In the genomic region with DNA sequence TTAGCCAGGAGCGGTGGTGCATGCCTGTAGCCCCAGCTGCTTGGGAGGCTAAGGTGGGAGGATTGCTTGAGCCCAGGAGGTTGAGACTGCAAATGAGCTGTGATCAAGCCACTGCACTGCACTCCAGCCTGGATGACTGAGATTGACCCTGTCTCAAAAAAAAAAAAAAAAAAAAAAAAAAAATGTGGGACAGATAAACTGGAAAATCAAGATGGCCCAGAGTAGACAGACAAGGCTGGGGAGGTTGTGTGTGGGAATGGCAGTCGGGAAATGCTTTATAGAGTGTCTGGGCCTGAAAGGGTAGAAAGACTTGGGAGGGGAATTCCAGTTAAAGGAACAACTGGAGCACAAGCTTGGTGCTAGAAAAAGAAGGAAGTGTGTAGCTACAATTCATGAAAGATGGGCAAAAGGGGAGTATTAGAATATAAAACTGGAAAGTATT, we compare ENCODE assay signal across 10 cellular contexts. TPM values are rescaled to one million over a fixed set of nuclear protein-coding genes. Genes with fewer than 3 reads are reported as not detected.
DNase-seq lines count a peak whose midpoint lies in the region; ATAC-seq and TF ChIP-seq lines count a peak whose summit lies in the region.
"Had no signal": no experiment of that assay in that cellular context is flagged by ENCODE, and none has a peak within 500 bp of the region (broad histone marks: within the 10 kb centered on the region; RNA-seq: fewer than 3 reads in every experiment).

No MANE protein-coding gene starts in this region.

- no peak overlapping the region for H3K9ac ChIP-seq in IMR-90 (ENCODE audit: low read depth, low read length)

- H3K23ac ChIP-seq in IMR-90 (ENCODE audit: low read depth, low read length) = 0 out of 2 replicates have a peak overlapping the region, but pooled peaks have one; percentile 17

- BruUV-seq in IMR-90 (replicated peaks; lab: Mats Ljungman, UMichigan) = no TSS peak

- H4K5ac ChIP-seq in IMR-90 (ENCODE audit: low read depth, low read length) = no peak overlapping the region; the same call in 1 of the 2 replicates

- H3K79me1 ChIP-seq in IMR-90 (ENCODE audit: low read depth in 1 of 2, low read length in 2 of 2) = peaks cover 20 to 39% of the 10 kb centered on the region in 2 experiments

- 0 out of 2 replicates have a peak, but pooled peaks cover 4% of the 10 kb centered on the region for H3K9me1 ChIP-seq in IMR-90 (ENCODE audit: insufficient read depth, low read length)

- H3K4me1 Mint-ChIP-seq in activated naive CD8-positive, alpha-beta T cell treated with anti-CD3 and anti-CD28 coated beads, Interleukin-2, amount 50 U/mL, for 24 hours = peaks cover 76% of the 10 kb centered on the region
- H3K4me1 Mint-ChIP-seq in natural killer cell = peaks cover 42 to 43% of the 10 kb centered on the region in 2 donors

- TF ChIP-seq RAD21 in IMR-90 (IDR thresholded peaks at IDR 0.05; ENCODE audit: low read length) = no peak

- H2AK9ac ChIP-seq in IMR-90 (replicated peaks; ENCODE audit: low read depth, low read length, poor library complexity) = no peak overlapping the region

- DNase-seq in DMS53 treated with DMSO at 0.1 percent for 48 hours (lab: John Stamatoyannopoulos, UW; ENCODE audit: unreplicated experiment) (peak; percentile 30), IMR-90 (peak; percentile 48), natural killer cell (no peak), NK-92 (lab: John Stamatoyannopoulos, UW; ENCODE audit: unreplicated experiment) (no peak), NCI-H1092 (lab: John Stamatoyannopoulos, UW) (no peak), GOT3 (lab: John Stamatoyannopoulos, UW) (no peak)
- no peak for DNase-seq in activated naive CD8-positive, alpha-beta T cell treated with anti-CD3 and anti-CD28 coated beads, Interleukin-2, amount 50 U/mL, for 24 hours
- DNase-seq: foreskin melanocyte, psoas muscle had no signal

- no peak overlapping the region for H3K4me3 ChIP-seq in IMR-90 (ENCODE audit: insufficient read depth, low read depth, low read length)

- H4K8ac ChIP-seq in IMR-90 (ENCODE audit: low read depth in 2 of 2, low read length in 2 of 2) = peak overlapping the region in 1 of 2 experiments; percentile 28; a peak in 1 of 4 replicates

- peaks cover 7% of the 10 kb centered on the region for H3K27me3 Mint-ChIP-seq in activated naive CD8-positive, alpha-beta T cell treated with anti-CD3 and anti-CD28 coated beads, Interleukin-2, amount 50 U/mL, for 24 hours
- H3K27me3 Mint-ChIP-seq in natural killer cell (ENCODE audit: low read depth in 2 of 2) = no peaks in the 10 kb centered on the region

- no peak overlapping the region for H3K14ac ChIP-seq in IMR-90 (replicated peaks; ENCODE audit: low read depth, low read length)

- H3K9me3 Mint-ChIP-seq in activated naive CD8-positive, alpha-beta T cell treated with anti-CD3 and anti-CD28 coated beads, Interleukin-2, amount 50 U/mL, for 24 hours = no peaks in the 10 kb centered on the region
- H3K9me3 Mint-ChIP-seq in natural killer cell = no peaks in the 10 kb centered on the region

- H3K36me3 ChIP-seq in IMR-90 (ENCODE audit: control insufficient read depth, insufficient read depth, low read length) = peaks cover 18% of the 10 kb centered on the region

- no peak overlapping the region for H2AK5ac ChIP-seq in IMR-90 (ENCODE audit: low read depth, low read length)

- H3K18ac ChIP-seq in IMR-90 (ENCODE audit: low read depth, low read length) = no peak overlapping the region

- no peak overlapping the region for H3K27ac ChIP-seq in IMR-90 (ENCODE audit: insufficient read depth, low read length)
- H3K27ac ChIP-seq: psoas muscle had no signal

- H2BK20ac ChIP-seq in IMR-90 (ENCODE audit: low read depth, low read length) = no peak overlapping the region

- no peak overlapping the region for H2AFZ ChIP-seq in IMR-90 (replicated peaks; ENCODE audit: low read length, poor library complexity)

- H2BK5ac ChIP-seq in IMR-90 (ENCODE audit: low read depth, low read length, poor library complexity, severe bottlenecking) = no peak overlapping the region

- no peaks in the 10 kb centered on the region for H3K27me3 ChIP-seq in IMR-90 (ENCODE audit: control insufficient read depth, insufficient read depth, low read length)

- peak overlapping the region; percentile 99 for H3K27ac Mint-ChIP-seq in activated naive CD8-positive, alpha-beta T cell treated with anti-CD3 and anti-CD28 coated beads, Interleukin-2, amount 50 U/mL, for 24 hours
- no peak overlapping the region for H3K27ac Mint-ChIP-seq in natural killer cell

- H3K4me1 ChIP-seq in IMR-90 (ENCODE audit: control insufficient read depth, insufficient read depth, low read length) = peaks cover 2% of the 10 kb centered on the region; the same call in 1 of the 2 replicates

- TF ChIP-seq CTCF in IMR-90 (conservative IDR thresholded peaks at IDR 0.05; ENCODE audit: low read depth, low read length) (no peak), natural killer cell (IDR thresholded peaks at IDR 0.05) (no peak)

- dilution Hi-C loops in IMR-90 (cut with HindIII; ENCODE audit: low sequenced_read_pairs, unreplicated experiment) = no loop called here

- ATAC-seq in IMR-90 (ENCODE audit: low read depth) (no peak), natural killer cell (no peak), HG03354 (IDR thresholded peaks at IDR 0.05; ENCODE audit: poor library complexity, severe bottlenecking, unreplicated experiment) (no peak)
- ATAC-seq in activated naive CD8-positive, alpha-beta T cell treated with anti-CD3 and anti-CD28 coated beads, Interleukin-2, amount 50 U/mL, for 24 hours = no peak
- ATAC-seq: psoas muscle had no signal

- no peak for TF ChIP-seq POLR2A in IMR-90 (IDR thresholded peaks at IDR 0.05; ENCODE audit: low read depth, low read length)

- in situ Hi-C loops in IMR-90 (cut with MboI; ENCODE audit: low sequenced_read_pairs) = loop anchor here (25.0 kb wide), 1 partner anchor 470 kb away; no protein-coding TSS in a partner anchor

- peaks cover 30% of the 10 kb centered on the region for H4K20me1 ChIP-seq in IMR-90 (ENCODE audit: insufficient read depth, low read length)

- H3K56ac ChIP-seq in IMR-90 (ENCODE audit: extremely low read depth, insufficient read depth, low read length) = no peak overlapping the region

- no peak overlapping the region for H2BK15ac ChIP-seq in IMR-90 (ENCODE audit: low read depth, low read length)

- WGBS in IMR-90 (ENCODE audit: extremely low coverage in 2 of 2, insufficient read length in 1 of 2), 2 experiments = 40% methylated on average over 1 of the region's 2 CpGs; no CpG with 5 or more reads in 1 of the 2 experiments

- no peak overlapping the region for H3K4ac ChIP-seq in IMR-90 (ENCODE audit: low read depth, low read length)

- H3K36me3 Mint-ChIP-seq in activated naive CD8-positive, alpha-beta T cell treated with anti-CD3 and anti-CD28 coated beads, Interleukin-2, amount 50 U/mL, for 24 hours (ENCODE audit: low read depth) = peaks cover 55% of the 10 kb centered on the region
- H3K36me3 Mint-ChIP-seq in natural killer cell = peaks cover 10% of the 10 kb centered on the region

- no peaks in the 10 kb centered on the region for H3K9me3 ChIP-seq in IMR-90 (ENCODE audit: control insufficient read depth, insufficient read depth, low read length)
- H3K9me3 ChIP-seq: psoas muscle had no signal

- intact Hi-C loops in IMR-90 (cut with micrococcal nuclease) (no loop called here), natural killer cell (cut with micrococcal nuclease) (loop anchor here (5.0 kb wide), 1 partner anchor 265 kb away; a partner anchor contains a TSS)

- POLR2A ChIA-PET in IMR-90 (lab: Charles Lee; ENCODE audit: unreplicated experiment) = interaction anchor here (0.7 to 2.5 kb wide), 2 partner anchors 16 to 193 kb away, joined by 14 to 24 read pairs; a partner anchor contains a TSS

- no peak overlapping the region for H2BK120ac ChIP-seq in IMR-90 (ENCODE audit: low read depth, low read length)

- peak overlapping the region; percentile 95 for H3K4me3 Mint-ChIP-seq in activated naive CD8-positive, alpha-beta T cell treated with anti-CD3 and anti-CD28 coated beads, Interleukin-2, amount 50 U/mL, for 24 hours
- peak overlapping the region; percentile 19 for H3K4me3 Mint-ChIP-seq in natural killer cell

- CTCF ChIA-PET in IMR-90 (lab: Yijun Ruan, JAX) = interaction anchor here (1.2 kb wide), 1 partner anchor 71 kb away, joined by 8 read pairs; no protein-coding TSS in a partner anchor

- H4K91ac ChIP-seq in IMR-90 (ENCODE audit: insufficient read depth, low read depth, low read length) = no peak overlapping the region

- H3K4me2 ChIP-seq in IMR-90 (ENCODE audit: low read depth, low read length) = no peak overlapping the region

TF ChIP-seq in IMR-90, 13 proteins besides CTCF, POLR2A, EP300 and RAD21 (continues in another document):
- TF ChIP-seq MAFK (IDR thresholded peaks at IDR 0.05; ENCODE audit: low read depth, low read length) (no peak), RCOR1 (IDR thresholded peaks at IDR 0.05; ENCODE audit: insufficient replicate concordance, low read length) (no peak), NFE2L2 (IDR thresholded peaks at IDR 0.05; ENCODE audit: low read depth, low read length) (no peak)

RNA-seq across cellular contexts. Expression of a gene that starts 18.2 kb away (rescaled TPM):
- 40.8 and 44.3 TPM in 2 replicates for total RNA-seq in IMR-90 (2012; rRNA removed)
- 38.4 and 41.9 TPM in 2 replicates for polyA plus RNA-seq in IMR-90 (2012; rRNA removed)
- 31.9 and 59.9 TPM in 2 replicates for polyA plus RNA-seq in IMR-90 (2012; cell fraction: cytosol; rRNA removed)
- polyA plus RNA-seq in IMR-90 (2012; cell fraction: nucleus; rRNA removed; ENCODE audit: low replicate concordance) = 66.2 and 131 TPM in 2 replicates
- 100 to 1,000 TPM; 151 to 173 (median 171) TPM for total RNA-seq in natural killer cell

RNA-seq across cellular contexts. Expression of a gene that starts 23.1 kb away (rescaled TPM):
- 114 and 140 TPM in 2 replicates for total RNA-seq in IMR-90 (2012; rRNA removed)
- 239 TPM in 2 replicates for polyA plus RNA-seq in IMR-90 (2012; rRNA removed)
- 251 and 299 TPM in 2 replicates for polyA plus RNA-seq in IMR-90 (2012; cell fraction: cytosol; rRNA removed)
- polyA plus RNA-seq in IMR-90 (2012; cell fraction: nucleus; rRNA removed; ENCODE audit: low replicate concordance) = 340 and 413 TPM in 2 replicates
- total RNA-seq in natural killer cell = 100 to 1,000 TPM; 200 to 235 (median 207) TPM

RNA-seq across cellular contexts. Expression of a gene that starts 24.9 kb away (rescaled TPM):
- total RNA-seq in IMR-90 (2012; rRNA removed) (not detected in 2 replicates), natural killer cell (not detected)
- not detected in 2 replicates for polyA plus RNA-seq in IMR-90 (2012; rRNA removed)
- polyA plus RNA-seq in IMR-90 (2012; cell fraction: cytosol; rRNA removed) = not detected in 2 replicates
- not detected in 2 replicates for polyA plus RNA-seq in IMR-90 (2012; cell fraction: nucleus; rRNA removed; ENCODE audit: low replicate concordance)
- total RNA-seq: psoas muscle had no signal
- polyA plus RNA-seq: psoas muscle had no signal

RNA-seq across cellular contexts. Expression of a gene that starts 25.7 kb away (rescaled TPM):
- 48.6 and 49.5 TPM in 2 replicates for total RNA-seq in IMR-90 (2012; rRNA removed)
- 43.1 and 43.5 TPM in 2 replicates for polyA plus RNA-seq in IMR-90 (2012; rRNA removed)
- polyA plus RNA-seq in IMR-90 (2012; cell fraction: cytosol; rRNA removed) = 24.5 and 39.6 TPM in 2 replicates
- 35.4 and 47.9 TPM in 2 replicates for polyA plus RNA-seq in IMR-90 (2012; cell fraction: nucleus; rRNA removed; ENCODE audit: low replicate concordance)
- total RNA-seq in natural killer cell = 100 to 1,000 TPM; 138 to 171 (median 166) TPM

RNA-seq across cellular contexts. Expression of a gene that starts 52.3 kb away (rescaled TPM):
- total RNA-seq in IMR-90 (2012; rRNA removed) = 26.3 and 27.5 TPM in 2 replicates
- 90.4 and 97.4 TPM in 2 replicates for polyA plus RNA-seq in IMR-90 (2012; rRNA removed)
- polyA plus RNA-seq in IMR-90 (2012; cell fraction: cytosol; rRNA removed) = 43.9 and 49.0 TPM in 2 replicates
- polyA plus RNA-seq in IMR-90 (2012; cell fraction: nucleus; rRNA removed; ENCODE audit: low replicate concordance) = 354 and 360 TPM in 2 replicates
- total RNA-seq in natural killer cell = 100 to 1,000 TPM; 284 to 341 (median 319) TPM

Comparison
In these comparisons a context has a peak if more than half of its experiments do, and no peak if none do; other contexts are left out.
1. DNase-seq: peak in DMS53 treated with DMSO at 0.1 percent for 48 hours (single experiment) and IMR-90 (single experiment); none in activated naive CD8-positive, alpha-beta T cell treated with anti-CD3 and anti-CD28 coated beads, Interleukin-2, amount 50 U/mL, for 24 hours (single experiment), natural killer cell (single experiment), NK-92 (single experiment), NCI-H1092 (single experiment) and GOT3 (single experiment).